Comparison of ENCODE assay signal across 8 cellular contexts in the genomic region with DNA sequence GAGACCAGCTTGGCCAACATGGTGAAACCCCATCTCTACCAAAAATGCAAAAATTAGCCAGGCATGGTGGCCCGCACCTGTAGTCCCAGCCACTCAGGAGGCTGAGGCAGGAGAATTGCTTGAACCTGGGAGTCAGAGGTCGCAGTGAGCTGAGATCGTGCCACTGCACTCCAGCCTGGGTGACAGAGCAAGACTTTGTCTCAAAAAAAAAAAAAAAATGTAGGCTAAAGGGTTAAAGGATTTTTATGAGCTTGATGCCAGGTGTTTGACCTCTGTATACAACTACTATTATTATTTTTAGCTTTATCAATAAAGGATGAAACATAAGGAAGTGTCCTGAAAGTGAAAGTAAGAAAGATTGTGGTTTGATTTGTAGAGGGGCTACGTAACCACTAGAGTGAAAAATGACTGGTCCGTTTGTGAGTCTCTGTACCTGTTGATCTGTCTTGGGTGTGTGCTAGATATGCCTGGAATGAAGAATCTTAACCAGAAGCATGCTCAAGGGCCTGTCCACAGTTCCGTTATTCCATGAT.
DNase-seq lines count a peak whose midpoint lies in the region; ATAC-seq and TF ChIP-seq lines count a peak whose summit lies in the region.
"Not testable (repeated sequence)": the region's sequence is repeated elsewhere in the genome, so short reads cannot be mapped to it uniquely, and the experiment has no call there.

No MANE protein-coding gene starts in this region.

- not testable (repeated sequence) for H4K20me1 ChIP-seq in OCI-LY7 (ENCODE audit: insufficient read depth, low read length)

- not testable (repeated sequence) for H3K27me3 ChIP-seq in endocrine pancreas (ENCODE audit: control insufficient read depth, insufficient read depth, low read length); stomach smooth muscle (ENCODE audit: control insufficient read depth in 1 of 2, insufficient read depth in 2 of 2, low read length in 2 of 2)

- not testable (repeated sequence) for TF ChIP-seq CTCF in GM10266 (IDR thresholded peaks at IDR 0.05; ENCODE audit: control insufficient read depth, insufficient read depth, low read depth, missing control alignments); OCI-LY7 (conservative IDR thresholded peaks at IDR 0.05; ENCODE audit: low read length); mesothelial cell of epicardium (IDR thresholded peaks at IDR 0.05; ENCODE audit: unreplicated experiment)

- H3K4me2 ChIP-seq in OCI-LY7 (ENCODE audit: low read length): peak overlapping the region; percentile 66

- not testable (repeated sequence) for H3K9ac ChIP-seq in endocrine pancreas (ENCODE audit: control insufficient read depth, insufficient read depth, low read length); stomach smooth muscle (ENCODE audit: low read length in 2 of 2)

- CTCF ChIA-PET in OCI-LY7 (lab: Charles Lee; ENCODE audit: unreplicated experiment); activated CD8-positive, alpha-beta memory T cell treated with anti-CD3 and anti-CD28 coated beads, Interleukin-2, amount 10 ng/mL, durations not matched to agents 7 days and 5 days (lab: Charles Lee): not testable (repeated sequence)

- not testable (repeated sequence) for H3K9me3 Mint-ChIP-seq in activated CD8-positive, alpha-beta memory T cell treated with anti-CD3 and anti-CD28 coated beads, Interleukin-2, amount 10 ng/mL, durations not matched to agents 7 days and 5 days (ENCODE audit: low read depth); mesothelial cell of epicardium

- H2AFZ ChIP-seq in OCI-LY7 (ENCODE audit: low read length): peak overlapping the region; percentile 44; the same call in 1 of the 2 replicates

- peaks cover 11% of the 10 kb centered on the region; the same call in 1 of the 2 replicates for H3K79me2 ChIP-seq in OCI-LY7 (ENCODE audit: insufficient read depth, low read depth, low read length)

- not testable (repeated sequence) for H3K36me3 Mint-ChIP-seq in activated CD8-positive, alpha-beta memory T cell treated with anti-CD3 and anti-CD28 coated beads, Interleukin-2, amount 10 ng/mL, durations not matched to agents 7 days and 5 days; mesothelial cell of epicardium

- peaks cover 48% of the 10 kb centered on the region for H3K4me1 ChIP-seq in OCI-LY7 (ENCODE audit: insufficient read depth, low read length, poor library complexity, severe bottlenecking)
- H3K4me1 ChIP-seq in endocrine pancreas (ENCODE audit: control insufficient read depth, insufficient read depth, low read length): peaks cover 56% of the 10 kb centered on the region
- not testable (repeated sequence) for H3K4me1 ChIP-seq in stomach smooth muscle (ENCODE audit: control insufficient read depth, insufficient read depth, low read length)

- H3K36me3 ChIP-seq in OCI-LY7 (ENCODE audit: insufficient read depth, low read length); endocrine pancreas (ENCODE audit: control insufficient read depth, insufficient read depth, low read length); stomach smooth muscle (ENCODE audit: control insufficient read depth in 2 of 2, insufficient read depth in 2 of 2, low read length in 2 of 2): not testable (repeated sequence)

- peak; percentile 69 for ATAC-seq in GM21825 (IDR thresholded peaks at IDR 0.05; ENCODE audit: unreplicated experiment)
- peak; percentile 59 for ATAC-seq in HG03469 (IDR thresholded peaks at IDR 0.05; ENCODE audit: unreplicated experiment)
- ATAC-seq in activated CD8-positive, alpha-beta memory T cell treated with anti-CD3 and anti-CD28 coated beads, Interleukin-2, amount 10 ng/mL, durations not matched to agents 7 days and 5 days: peak; percentile 98

- POLR2A ChIA-PET in OCI-LY7 (lab: Charles Lee): interaction anchor here (0.7 to 0.8 kb wide), 2 partner anchors 13 to 129 kb away, joined by 3 read pairs; no protein-coding TSS in a partner anchor

- H3K9me2 ChIP-seq in OCI-LY7 (ENCODE audit: insufficient read depth, low read length): not testable (repeated sequence)

- DNase-seq in GM10266 (ENCODE audit: extremely low spot score): peak; percentile 14
- DNase-seq in OCI-LY7 (ENCODE audit: low spot score): peak; percentile 43
- not testable (repeated sequence) for DNase-seq in activated CD8-positive, alpha-beta memory T cell treated with anti-CD3 and anti-CD28 coated beads, Interleukin-2, amount 10 ng/mL, durations not matched to agents 7 days and 5 days; mesothelial cell of epicardium (ENCODE audit: low spot score in 2 of 2, unreplicated experiment in 2 of 2)

- H3K9me3 ChIP-seq in OCI-LY7 (ENCODE audit: low read length); endocrine pancreas (ENCODE audit: control insufficient read depth, low read length); stomach smooth muscle (ENCODE audit: control insufficient read depth in 2 of 2, low read length in 2 of 2): not testable (repeated sequence)

- peak overlapping the region; percentile 3 for H3K27ac ChIP-seq in OCI-LY7 (ENCODE audit: low read depth, low read length, poor library complexity, severe bottlenecking)
- H3K27ac ChIP-seq in stomach smooth muscle (ENCODE audit: low read length): not testable (repeated sequence)

- peaks cover 19% of the 10 kb centered on the region for H3K4me1 Mint-ChIP-seq in activated CD8-positive, alpha-beta memory T cell treated with anti-CD3 and anti-CD28 coated beads, Interleukin-2, amount 10 ng/mL, durations not matched to agents 7 days and 5 days
- not testable (repeated sequence) for H3K4me1 Mint-ChIP-seq in mesothelial cell of epicardium

- H3K4me3 Mint-ChIP-seq in activated CD8-positive, alpha-beta memory T cell treated with anti-CD3 and anti-CD28 coated beads, Interleukin-2, amount 10 ng/mL, durations not matched to agents 7 days and 5 days: peak overlapping the region; percentile 58
- not testable (repeated sequence) for H3K4me3 Mint-ChIP-seq in mesothelial cell of epicardium

- H3K27ac Mint-ChIP-seq in activated CD8-positive, alpha-beta memory T cell treated with anti-CD3 and anti-CD28 coated beads, Interleukin-2, amount 10 ng/mL, durations not matched to agents 7 days and 5 days: peak overlapping the region; percentile 54
- peak overlapping the region; percentile 43 for H3K27ac Mint-ChIP-seq in mesothelial cell of epicardium

- not testable (repeated sequence) for BruUV-seq in OCI-LY7 (replicated peaks; lab: Mats Ljungman, UMichigan)

- H3K27me3 Mint-ChIP-seq in activated CD8-positive, alpha-beta memory T cell treated with anti-CD3 and anti-CD28 coated beads, Interleukin-2, amount 10 ng/mL, durations not matched to agents 7 days and 5 days; mesothelial cell of epicardium (ENCODE audit: low read depth): not testable (repeated sequence)

- intact Hi-C loops in OCI-LY7 (cut with micrococcal nuclease; ENCODE audit: unreplicated experiment): not testable (repeated sequence)

- H3K4me3 ChIP-seq in OCI-LY7 (ENCODE audit: low read depth, low read length, poor library complexity, severe bottlenecking): peak overlapping the region; percentile 42
- peak overlapping the region; percentile 74 for H3K4me3 ChIP-seq in endocrine pancreas (ENCODE audit: control insufficient read depth, insufficient read depth, low read length)
- H3K4me3 ChIP-seq in stomach smooth muscle (ENCODE audit: low read length in 2 of 2): peak overlapping the region; percentile 33 to 59
